2 cellular contexts compared by ENCODE assay signal in the genomic region with DNA sequence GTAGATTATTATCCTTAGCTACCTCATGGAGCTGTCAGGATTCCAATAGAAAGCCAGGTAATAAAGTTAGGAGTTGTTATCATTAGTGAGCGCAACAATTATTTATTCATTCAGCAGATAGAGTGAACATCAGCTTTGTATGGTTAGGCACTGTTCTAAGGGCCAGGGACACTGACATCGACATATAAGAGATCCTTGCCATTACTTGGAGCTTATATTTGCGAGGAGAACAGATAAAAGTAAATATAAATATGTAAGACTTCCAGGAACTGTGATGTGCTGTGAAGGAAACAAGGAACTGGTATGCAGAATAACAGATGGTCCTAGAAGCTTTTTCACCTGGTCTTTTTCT.
TF ChIP-seq lines count a peak whose summit lies in the region.

No MANE protein-coding gene starts in this region.

TF ChIP-seq in SK-N-SH, 30 proteins besides CTCF, POLR2A, EP300 and RAD21:
- TF ChIP-seq NFIC (IDR thresholded peaks at IDR 0.05; ENCODE audit: borderline replicate concordance) (no peak), MEF2A (IDR thresholded peaks at IDR 0.05; ENCODE audit: borderline replicate concordance, low read depth) (no peak), FOSL2 (IDR thresholded peaks at IDR 0.05; ENCODE audit: borderline replicate concordance, low read depth) (no peak), USF1 (IDR thresholded peaks at IDR 0.05; ENCODE audit: borderline replicate concordance, low read depth) (no peak), RXRA (IDR thresholded peaks at IDR 0.05; ENCODE audit: borderline replicate concordance, low read depth) (no peak), USF2 (IDR thresholded peaks at IDR 0.05; ENCODE audit: borderline replicate concordance, low read depth, low read length) (no peak), POLR2AphosphoS5 (IDR thresholded peaks at IDR 0.05; ENCODE audit: low read depth, low read length) (no peak), GATA2 (CRISPR knock-in tag; IDR thresholded peaks at IDR 0.05) (no peak), RFX5 (IDR thresholded peaks at IDR 0.05; ENCODE audit: low read length) (no peak), TAF1 (IDR thresholded peaks at IDR 0.05; ENCODE audit: borderline replicate concordance, low read depth, low read length) (no peak), TEAD4 (IDR thresholded peaks at IDR 0.05; ENCODE audit: borderline replicate concordance, insufficient read depth) (no peak), CHD2 (IDR thresholded peaks at IDR 0.05; ENCODE audit: low read length, partially characterized antibody) (no peak)
- TF ChIP-seq, protein P1, sequence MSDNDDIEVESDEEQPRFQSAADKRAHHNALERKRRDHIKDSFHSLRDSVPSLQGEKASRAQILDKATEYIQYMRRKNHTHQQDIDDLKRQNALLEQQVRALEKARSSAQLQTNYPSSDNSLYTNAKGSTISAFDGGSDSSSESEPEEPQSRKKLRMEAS (IDR thresholded peaks at IDR 0.05; ENCODE audit: low read depth) = no peak
- TF ChIP-seq, protein P2, sequence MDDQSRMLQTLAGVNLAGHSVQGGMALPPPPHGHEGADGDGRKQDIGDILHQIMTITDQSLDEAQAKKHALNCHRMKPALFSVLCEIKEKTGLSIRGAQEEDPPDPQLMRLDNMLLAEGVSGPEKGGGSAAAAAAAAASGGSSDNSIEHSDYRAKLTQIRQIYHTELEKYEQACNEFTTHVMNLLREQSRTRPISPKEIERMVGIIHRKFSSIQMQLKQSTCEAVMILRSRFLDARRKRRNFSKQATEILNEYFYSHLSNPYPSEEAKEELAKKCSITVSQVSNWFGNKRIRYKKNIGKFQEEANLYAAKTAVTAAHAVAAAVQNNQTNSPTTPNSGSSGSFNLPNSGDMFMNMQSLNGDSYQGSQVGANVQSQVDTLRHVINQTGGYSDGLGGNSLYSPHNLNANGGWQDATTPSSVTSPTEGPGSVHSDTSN (IDR thresholded peaks at IDR 0.05) = no peak
- TF ChIP-seq, protein P3, sequence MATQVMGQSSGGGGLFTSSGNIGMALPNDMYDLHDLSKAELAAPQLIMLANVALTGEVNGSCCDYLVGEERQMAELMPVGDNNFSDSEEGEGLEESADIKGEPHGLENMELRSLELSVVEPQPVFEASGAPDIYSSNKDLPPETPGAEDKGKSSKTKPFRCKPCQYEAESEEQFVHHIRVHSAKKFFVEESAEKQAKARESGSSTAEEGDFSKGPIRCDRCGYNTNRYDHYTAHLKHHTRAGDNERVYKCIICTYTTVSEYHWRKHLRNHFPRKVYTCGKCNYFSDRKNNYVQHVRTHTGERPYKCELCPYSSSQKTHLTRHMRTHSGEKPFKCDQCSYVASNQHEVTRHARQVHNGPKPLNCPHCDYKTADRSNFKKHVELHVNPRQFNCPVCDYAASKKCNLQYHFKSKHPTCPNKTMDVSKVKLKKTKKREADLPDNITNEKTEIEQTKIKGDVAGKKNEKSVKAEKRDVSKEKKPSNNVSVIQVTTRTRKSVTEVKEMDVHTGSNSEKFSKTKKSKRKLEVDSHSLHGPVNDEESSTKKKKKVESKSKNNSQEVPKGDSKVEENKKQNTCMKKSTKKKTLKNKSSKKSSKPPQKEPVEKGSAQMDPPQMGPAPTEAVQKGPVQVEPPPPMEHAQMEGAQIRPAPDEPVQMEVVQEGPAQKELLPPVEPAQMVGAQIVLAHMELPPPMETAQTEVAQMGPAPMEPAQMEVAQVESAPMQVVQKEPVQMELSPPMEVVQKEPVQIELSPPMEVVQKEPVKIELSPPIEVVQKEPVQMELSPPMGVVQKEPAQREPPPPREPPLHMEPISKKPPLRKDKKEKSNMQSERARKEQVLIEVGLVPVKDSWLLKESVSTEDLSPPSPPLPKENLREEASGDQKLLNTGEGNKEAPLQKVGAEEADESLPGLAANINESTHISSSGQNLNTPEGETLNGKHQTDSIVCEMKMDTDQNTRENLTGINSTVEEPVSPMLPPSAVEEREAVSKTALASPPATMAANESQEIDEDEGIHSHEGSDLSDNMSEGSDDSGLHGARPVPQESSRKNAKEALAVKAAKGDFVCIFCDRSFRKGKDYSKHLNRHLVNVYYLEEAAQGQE (IDR thresholded peaks at IDR 0.05; ENCODE audit: low read depth, low read length) = no peak

TF ChIP-seq in SK-N-SH treated with all-trans-retinoic acid at 6 μM for 48 hours, 23 proteins besides CTCF, POLR2A, EP300 and RAD21:
- no peak for TF ChIP-seq GLIS3 (CRISPR knock-in tag; IDR thresholded peaks at IDR 0.05)
- TF ChIP-seq ESRRG (CRISPR knock-in tag; IDR thresholded peaks at IDR 0.05) = no peak
- no peak for TF ChIP-seq POU6F1 (CRISPR knock-in tag; IDR thresholded peaks at IDR 0.05; ENCODE audit: borderline replicate concordance, low read depth)
- TF ChIP-seq TOX (CRISPR knock-in tag; IDR thresholded peaks at IDR 0.05; ENCODE audit: borderline replicate concordance) = no peak
- no peak for TF ChIP-seq ISL1 (CRISPR knock-in tag; IDR thresholded peaks at IDR 0.05)
- TF ChIP-seq ZFP3 (CRISPR knock-in tag; IDR thresholded peaks at IDR 0.05) = no peak
- no peak for TF ChIP-seq ZFP30 (CRISPR knock-in tag; IDR thresholded peaks at IDR 0.05)
- no peak for TF ChIP-seq ZNF565 (CRISPR knock-in tag; conservative IDR thresholded peaks at IDR 0.05; ENCODE audit: low read depth)
- TF ChIP-seq PPARA (CRISPR knock-in tag; IDR thresholded peaks at IDR 0.05; ENCODE audit: borderline replicate concordance) = no peak
- TF ChIP-seq SNAI2 (CRISPR knock-in tag; IDR thresholded peaks at IDR 0.05) = no peak
- TF ChIP-seq, protein P4, sequence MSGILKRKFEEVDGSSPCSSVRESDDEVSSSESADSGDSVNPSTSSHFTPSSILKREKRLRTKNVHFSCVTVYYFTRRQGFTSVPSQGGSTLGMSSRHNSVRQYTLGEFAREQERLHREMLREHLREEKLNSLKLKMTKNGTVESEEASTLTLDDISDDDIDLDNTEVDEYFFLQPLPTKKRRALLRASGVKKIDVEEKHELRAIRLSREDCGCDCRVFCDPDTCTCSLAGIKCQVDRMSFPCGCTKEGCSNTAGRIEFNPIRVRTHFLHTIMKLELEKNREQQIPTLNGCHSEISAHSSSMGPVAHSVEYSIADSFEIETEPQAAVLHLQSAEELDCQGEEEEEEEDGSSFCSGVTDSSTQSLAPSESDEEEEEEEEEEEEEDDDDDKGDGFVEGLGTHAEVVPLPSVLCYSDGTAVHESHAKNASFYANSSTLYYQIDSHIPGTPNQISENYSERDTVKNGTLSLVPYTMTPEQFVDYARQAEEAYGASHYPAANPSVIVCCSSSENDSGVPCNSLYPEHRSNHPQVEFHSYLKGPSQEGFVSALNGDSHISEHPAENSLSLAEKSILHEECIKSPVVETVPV (CRISPR knock-in tag; IDR thresholded peaks at IDR 0.05) = no peak
- TF ChIP-seq ZNF8 (CRISPR knock-in tag; IDR thresholded peaks at IDR 0.05) = no peak
- TF ChIP-seq ZC3H10 (CRISPR knock-in tag; IDR thresholded peaks at IDR 0.05) = no peak
- TF ChIP-seq ZNF70 (CRISPR knock-in tag; IDR thresholded peaks at IDR 0.05) = no peak
- TF ChIP-seq TCF4 (CRISPR knock-in tag; IDR thresholded peaks at IDR 0.05; ENCODE audit: borderline replicate concordance) = no peak
- no peak for TF ChIP-seq ARNTL (CRISPR knock-in tag; IDR thresholded peaks at IDR 0.05; ENCODE audit: borderline replicate concordance, low read depth)
- no peak for TF ChIP-seq CSDC2 (CRISPR knock-in tag; IDR thresholded peaks at IDR 0.05)
